6 cellular contexts compared by ENCODE assay signal in genomic region chr6:124462746-124463145, GRCh38.
"Had no signal": no experiment of that assay in that cellular context is flagged by ENCODE, and none has a peak within 500 bp of the region (broad histone marks: within the 10 kb centered on the region; RNA-seq: fewer than 3 reads in every experiment).

No MANE protein-coding gene starts in this region.

- ATAC-seq: GM23338, HCT116 had no signal

- H3K4me3 ChIP-seq: GM23338, HAP-1 had no signal

- H3K36me3 ChIP-seq: HAP-1 had no signal

- H2AFZ ChIP-seq: GM23338 had no signal

- H3K4me2 ChIP-seq: GM23338 had no signal

- H3K4me1 ChIP-seq: HAP-1 had no signal

- H3K9me3 ChIP-seq: HAP-1 had no signal

- H3K27ac ChIP-seq: HL-60 had no signal

- DNase-seq: HFFc6, IMR-90 had no signal
